4 cellular contexts compared by ENCODE assay signal in the genomic region with DNA sequence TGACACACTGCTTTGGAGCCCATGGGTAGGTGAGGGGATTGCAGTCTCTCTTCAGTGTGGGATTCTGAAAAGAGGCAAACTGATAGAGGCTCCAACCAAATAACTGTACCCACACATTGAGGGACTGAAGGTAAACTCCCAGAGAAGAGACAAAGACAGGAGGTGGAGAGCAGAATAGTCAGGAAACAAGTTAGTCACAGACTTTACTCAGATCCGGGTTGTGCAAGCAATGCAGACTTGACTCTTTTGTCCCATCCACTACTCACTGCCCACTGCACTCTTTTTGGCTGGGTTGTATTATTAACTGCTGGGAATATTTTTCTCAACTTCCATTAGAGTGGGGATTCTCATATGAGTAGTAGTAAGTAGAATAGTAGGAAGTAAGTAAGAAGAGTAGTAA.
"Had no signal": no experiment of that assay in that cellular context is flagged by ENCODE, and none has a peak within 500 bp of the region (broad histone marks: within the 10 kb centered on the region; RNA-seq: fewer than 3 reads in every experiment).

No MANE protein-coding gene starts in this region.

- H3K4me3 Mint-ChIP-seq: GM23338, H9, IgD-negative memory B cell had no signal

- H3K4me1 Mint-ChIP-seq: IgD-negative memory B cell had no signal

- H3K9me3 Mint-ChIP-seq: GM23338, H9 had no signal

- H3K36me3 Mint-ChIP-seq: IgD-negative memory B cell had no signal

- H3K4me3 ChIP-seq: GM23338 had no signal

- H3K27me3 Mint-ChIP-seq: IgD-negative memory B cell had no signal

- H3K27ac Mint-ChIP-seq: GM23338, H9, IgD-negative memory B cell had no signal

- DNase-seq: H9, HCEC 1CT had no signal

- H2AFZ ChIP-seq: GM23338 had no signal
